Comparison of ENCODE assay signal across 8 cellular contexts in genomic region chr17:76397687-76398522, GRCh38.
DNase-seq lines count a peak whose midpoint lies in the region; ATAC-seq and TF ChIP-seq lines count a peak whose summit lies in the region.

No MANE protein-coding gene starts in this region.

- TF ChIP-seq CTCF in KMS-11 (conservative IDR thresholded peaks at IDR 0.05; ENCODE audit: low read depth, low read length) (peak; percentile 99), neutrophil (IDR thresholded peaks at IDR 0.05) (peak; percentile 97)

- no peaks in the 10 kb centered on the region; the same call in 1 of the 2 replicates for H3K36me3 ChIP-seq in KMS-11 (ENCODE audit: insufficient read depth)
- H3K36me3 ChIP-seq in neutrophil, result peaks cover 79% of the 10 kb centered on the region

- DNase-seq in DMS153 treated with DMSO at 0.1 percent for 48 hours (lab: John Stamatoyannopoulos, UW; ENCODE audit: unreplicated experiment) (peak; percentile 34), RKO (ENCODE audit: low spot score) (peak; percentile 82), fibroblast of peridontal ligament (ENCODE audit: extremely low read depth) (peak; percentile 85), stromal cell of bone marrow (ENCODE audit: low read depth) (peak; percentile 65)
- peak; percentile 91 to 93 for DNase-seq in activated T-cell treated with anti-CD3 and anti-CD28 coated beads, Interleukin-2, amount 50 U/mL, for 48 hours

- H3K27me3 ChIP-seq in KMS-11 (ENCODE audit: insufficient read depth, low read depth) (no peaks in the 10 kb centered on the region), neutrophil (no peaks in the 10 kb centered on the region)

- no peaks in the 10 kb centered on the region for H3K9me3 ChIP-seq in neutrophil

- H3K4me2 ChIP-seq in KMS-11, result no peak overlapping the region

- H3K9ac ChIP-seq in KMS-11, result no peak overlapping the region

- no peak overlapping the region for H3K4me3 ChIP-seq in KMS-11 (IDR thresholded peaks at IDR 0.05; ENCODE audit: insufficient read depth, low read depth, low read length)
- no peak overlapping the region for H3K4me3 ChIP-seq in neutrophil (ENCODE audit: low read depth in 1 of 2, low read length in 1 of 2)

- H3K4me1 ChIP-seq in KMS-11 (ENCODE audit: low read depth, poor library complexity, severe bottlenecking) (no peaks in the 10 kb centered on the region), neutrophil (ENCODE audit: control insufficient read depth in 1 of 2, insufficient read depth in 1 of 2, low read depth in 1 of 2, low read length in 1 of 2) (no peaks in the 10 kb centered on the region)

- H3K27ac ChIP-seq in KMS-11 (no peak overlapping the region), neutrophil (no peak overlapping the region)

- no peaks in the 10 kb centered on the region for H4K20me1 ChIP-seq in KMS-11 (ENCODE audit: insufficient read depth)

- H2AFZ ChIP-seq in KMS-11 (ENCODE audit: low read depth), result no peak overlapping the region

- H3K79me2 ChIP-seq in KMS-11 (ENCODE audit: insufficient read depth, low read depth), result no peaks in the 10 kb centered on the region

- no peak for ATAC-seq in GM18861 (IDR thresholded peaks at IDR 0.05; ENCODE audit: unreplicated experiment)

Comparison
In these comparisons a context has a peak if more than half of its experiments do, and no peak if none do; other contexts are left out.
1. DNase-seq: peak in every context shown above with its lines; median percentile 92 in activated T-cell treated with anti-CD3 and anti-CD28 coated beads, Interleukin-2, amount 50 U/mL, for 48 hours; 85 in fibroblast of peridontal ligament; 82 in RKO; 65 in stromal cell of bone marrow; 34 in DMS153 treated with DMSO at 0.1 percent for 48 hours.